ENCODE assay signal across 22 cellular contexts in the genomic region with DNA sequence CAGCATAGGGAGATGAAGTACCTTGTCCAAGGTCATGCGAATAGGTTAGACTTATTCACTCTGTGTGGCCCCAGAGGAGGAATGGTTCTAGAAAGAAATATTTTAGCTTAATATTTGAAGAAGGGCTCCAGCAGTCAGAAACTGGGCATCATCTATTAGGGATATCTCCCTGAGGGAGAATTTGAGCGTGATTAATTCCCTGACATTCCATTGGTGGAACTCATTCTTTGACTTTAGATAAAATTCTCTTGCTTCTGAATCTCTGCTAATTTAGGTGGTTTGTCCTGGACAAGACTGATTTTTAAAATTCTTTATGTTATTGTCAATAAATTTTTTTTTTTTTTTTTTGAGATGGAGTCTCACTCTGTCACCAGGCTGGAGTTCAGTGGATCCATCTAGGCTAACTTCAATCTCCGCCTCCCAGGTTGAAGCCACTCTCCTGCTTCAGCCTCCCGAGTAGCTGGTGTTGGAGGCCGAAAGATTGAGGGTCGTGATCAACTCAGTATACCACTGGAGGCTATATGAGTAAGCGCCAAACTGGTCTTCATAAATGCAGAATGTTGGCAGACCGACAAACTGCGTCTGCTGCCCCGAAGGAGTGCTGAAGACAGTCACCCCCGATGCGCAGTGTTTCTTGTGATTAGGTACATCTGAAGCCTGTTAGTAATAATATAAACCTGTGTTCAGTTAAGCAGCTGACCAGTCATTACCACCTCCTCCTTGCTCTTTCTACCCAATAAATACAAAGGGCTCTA.
"Had no signal": no experiment of that assay in that cellular context is flagged by ENCODE, and none has a peak within 500 bp of the region (broad histone marks: within the 10 kb centered on the region; RNA-seq: fewer than 3 reads in every experiment).

No MANE protein-coding gene starts in this region.

- ATAC-seq: HepG2, K562, T-cell had no signal

- DNase-seq: Kasumi-1, MV-4-11, NCI-H1048, NCI-H1105, NCI-H1417, NCI-H1436 treated with DMSO at 0.1 percent for 48 hours, NCI-H1694, NCI-H1930, NCI-H2081, NCI-H2107, NCI-H226, NCI-H446, NCI-H510A, NCI-H524 treated with DMSO at 0.1 percent for 48 hours, NCI-H69, NCI-H774, SHP77, SK-N-SH, SW 1271, T-cell had no signal
